In genomic region chr14:88974991-88975835, GRCh38 we compare ENCODE assay signal across 17 cellular contexts.
DNase-seq lines count a peak whose midpoint lies in the region; ATAC-seq, FAIRE-seq and TF ChIP-seq lines count a peak whose summit lies in the region.
"Had no signal": no experiment of that assay in that cellular context is flagged by ENCODE, and none has a peak within 500 bp of the region (broad histone marks: within the 10 kb centered on the region; RNA-seq: fewer than 3 reads in every experiment).

No MANE protein-coding gene starts in this region.

- no peak for TF ChIP-seq RAD21 in HepG2 (CRISPR knock-in tag; IDR thresholded peaks at IDR 0.05)

- TF ChIP-seq CTCF in HepG2 (CRISPR knock-in tag; IDR thresholded peaks at IDR 0.05) (no peak), right lobe of liver (IDR thresholded peaks at IDR 0.05) (no peak)

- intact Hi-C loops in HepG2 (cut with micrococcal nuclease; ENCODE audit: unreplicated experiment): no loop called here
- intact Hi-C loops in right lobe of liver (cut with DNase I): no loop called here

- FAIRE-seq in HepG2 (lab: Jason Lieb, UNC): no peak
- FAIRE-seq: H54 had no signal

- no TSS peak for BruUV-seq in HepG2 (replicated peaks; lab: Mats Ljungman, UMichigan)

- H3K4me3 ChIP-seq in HepG2 (replicated peaks in 1 of 3; ENCODE audit: insufficient read depth in 1 of 3, low read depth in 2 of 3, low read length in 3 of 3) (no peak overlapping the region), right lobe of liver (no peak overlapping the region)

- H3K9me3 Mint-ChIP-seq in immature natural killer cell: peaks cover 0 to 9% (median 0%) of the 10 kb centered on the region in 6 donors

- TF ChIP-seq POLR2A in HepG2 (IDR thresholded peaks at IDR 0.05; ENCODE audit: insufficient read depth in 1 of 2, low read depth in 2 of 2, low read length in 2 of 2): no peak
- TF ChIP-seq POLR2A in right lobe of liver (IDR thresholded peaks at IDR 0.05): no peak

- H3K27ac ChIP-seq in HepG2 (ENCODE audit: extremely low read length, insufficient read depth, low read length): no peak overlapping the region
- no peak overlapping the region for H3K27ac ChIP-seq in right lobe of liver

- H3K9me3 ChIP-seq in HepG2 (ENCODE audit: low read length) (no peaks in the 10 kb centered on the region), right lobe of liver (no peaks in the 10 kb centered on the region)

- CTCF ChIA-PET in HepG2 (lab: Yijun Ruan, JAX; ENCODE audit: low intra/inter-chr PET ratio, low total read pairs): no interaction called here

- peaks cover 10 to 18% (median 15%) of the 10 kb centered on the region in 3 donors for H3K27me3 Mint-ChIP-seq in immature natural killer cell (ENCODE audit: low read depth in 3 of 3)

- no peaks in the 10 kb centered on the region for H3K4me1 ChIP-seq in HepG2 (ENCODE audit: insufficient read depth, low read length)
- H3K4me1 ChIP-seq in right lobe of liver: no peaks in the 10 kb centered on the region

- no peak overlapping the region for H3K9ac ChIP-seq in HepG2 (ENCODE audit: insufficient read depth, low read depth, low read length)

- TF ChIP-seq EP300 in HepG2 (IDR thresholded peaks at IDR 0.05; ENCODE audit: low read depth in 2 of 2, low read length in 2 of 2) (no peak), HepG2 (CRISPR knock-in tag; IDR thresholded peaks at IDR 0.05; ENCODE audit: borderline replicate concordance) (no peak)

- no peaks in the 10 kb centered on the region for H4K20me1 ChIP-seq in HepG2 (ENCODE audit: insufficient read depth, low read length)

- H3K4me1 Mint-ChIP-seq in immature natural killer cell: no peaks in the 10 kb centered on the region
- H3K4me1 Mint-ChIP-seq: CD14-positive monocyte had no signal

- H2AFZ ChIP-seq in HepG2 (ENCODE audit: low read length): no peak overlapping the region

- H3K27me3 ChIP-seq in HepG2 (ENCODE audit: control insufficient read depth in 1 of 2, insufficient read depth in 2 of 2, low read length in 2 of 2) (peaks cover 0 to 9% of the 10 kb centered on the region in 2 experiments; a peak in 3 of 5 replicates), right lobe of liver (no peaks in the 10 kb centered on the region)

- H3K36me3 ChIP-seq in HepG2 (replicated peaks in 1 of 2; ENCODE audit: control insufficient read depth in 1 of 2, insufficient read depth in 2 of 2, low read length in 2 of 2): no peaks in the 10 kb centered on the region
- H3K36me3 ChIP-seq in right lobe of liver: no peaks in the 10 kb centered on the region

- H3K36me3 Mint-ChIP-seq in immature natural killer cell: peaks cover 0 to 6% (median 0%) of the 10 kb centered on the region in 3 donors
- H3K36me3 Mint-ChIP-seq: CD14-positive monocyte had no signal

- H3K4me2 ChIP-seq in HepG2 (ENCODE audit: low read depth, low read length): no peak overlapping the region

- ATAC-seq in HepG2: no peak
- no peak for ATAC-seq in right lobe of liver
- no peak for ATAC-seq in HG03439 (IDR thresholded peaks at IDR 0.05; ENCODE audit: unreplicated experiment)

- in situ Hi-C loops in HepG2 (cut with HindIII; ENCODE audit: extremely low pct_ligation_motif_present, low pct_unique_long_range_greater_than_20kb): no loop called here

- no peak for DNase-seq in HepG2 (ENCODE audit: low spot score)
- DNase-seq in right lobe of liver: no peak
- DNase-seq in cerebellar nuclear complex (lab: John Stamatoyannopoulos, UW): peak; percentile 26 to 85
- DNase-seq in medulla oblongata (ENCODE audit: extremely low spot score): peak; percentile 13
- DNase-seq in activated CD4-positive, alpha-beta T cell treated with anti-CD3 and anti-CD28 coated beads for 4 hours: no peak
- no peak for DNase-seq in SHP77 treated with DMSO at 0.1 percent for 48 hours (lab: John Stamatoyannopoulos, UW)
- no peak for DNase-seq in immature natural killer cell
- DNase-seq: Calu3, IMR-90, Kasumi-1, NCI-H1417, NCI-H1930, NCI-H2171, NCI-H526 had no signal

- POLR2A ChIA-PET in HepG2 (lab: Yijun Ruan, JAX): no interaction called here

- WGBS in HepG2 (ENCODE audit: low lambda C conversion rate): under 1% methylated on average over 3 of the region's 3 CpGs
- 35% methylated on average over 3 of the region's 3 CpGs for WGBS in right lobe of liver (ENCODE audit: insufficient coverage, low coverage, low lambda C conversion rate, missing lambda C conversion rate)

- no peak overlapping the region for H3K4me3 Mint-ChIP-seq in immature natural killer cell
- H3K4me3 Mint-ChIP-seq: CD14-positive monocyte had no signal

- H3K79me2 ChIP-seq in HepG2 (ENCODE audit: insufficient read depth, low read length): no peaks in the 10 kb centered on the region

- no peak overlapping the region for H3K27ac Mint-ChIP-seq in immature natural killer cell

TF ChIP-seq in HepG2, 621 proteins besides CTCF, POLR2A, EP300 and RAD21:
- no peak for TF ChIP-seq EZH2 (conservative IDR thresholded peaks at IDR 0.05; ENCODE audit: low read depth, low read length)
- peak in 1 of 2 experiments; percentile 34; a peak in 2 of 4 replicates for TF ChIP-seq MAFK (conservative IDR thresholded peaks at IDR 0.05 in 1 of 2, IDR thresholded peaks at IDR 0.05 in 1 of 2; ENCODE audit: low read length in 2 of 2)
- peak; percentile 19; the same call in 1 of the 2 replicates for TF ChIP-seq MAFF (IDR thresholded peaks at IDR 0.05; ENCODE audit: low read depth, low read length)
- TF ChIP-seq ZNF784 (CRISPR knock-in tag; IDR thresholded peaks at IDR 0.05; ENCODE audit: borderline replicate concordance): no peak

Comparison
In these comparisons a context has a peak if more than half of its experiments do, and no peak if none do; other contexts are left out.
1. DNase-seq: peak in cerebellar nuclear complex (2 of 2) and medulla oblongata (single experiment); none in HepG2 (single experiment), right lobe of liver (0 of 3), activated CD4-positive, alpha-beta T cell treated with anti-CD3 and anti-CD28 coated beads for 4 hours (0 of 2), SHP77 treated with DMSO at 0.1 percent for 48 hours (single experiment) and immature natural killer cell (0 of 3).